Comparison of ENCODE assay signal across 9 cellular contexts in genomic region chr13:30158774-30159445, GRCh38.
DNase-seq lines count a peak whose midpoint lies in the region; ATAC-seq, FAIRE-seq and TF ChIP-seq lines count a peak whose summit lies in the region.
"Had no signal": no experiment of that assay in that cellular context is flagged by ENCODE, and none has a peak within 500 bp of the region (broad histone marks: within the 10 kb centered on the region; RNA-seq: fewer than 3 reads in every experiment).

No MANE protein-coding gene starts in this region.

- ATAC-seq in GM18511 (IDR thresholded peaks at IDR 0.05; ENCODE audit: unreplicated experiment): no peak

- H3K4me2 ChIP-seq in Karpas-422 (ENCODE audit: low read depth, low read length, poor library complexity, severe bottlenecking): peak overlapping the region; percentile 9

- DNase-seq in EL (peak; percentile 88), Karpas-422 (peak; percentile 50), bronchial epithelial cell (ENCODE audit: low read depth) (no peak), renal cortical epithelial cell (ENCODE audit: low read depth) (peak; percentile 79), NCI-H524 treated with DMSO at 0.1 percent for 48 hours (lab: John Stamatoyannopoulos, UW) (no peak), midbrain (lab: John Stamatoyannopoulos, UW) (no peak), foreskin melanocyte (no peak)

- H3K9me3 ChIP-seq in Karpas-422 (ENCODE audit: low read length): no peaks in the 10 kb centered on the region
- H3K9me3 ChIP-seq: neutrophil had no signal

- H3K4me3 ChIP-seq in Karpas-422 (ENCODE audit: low read length) (no peak overlapping the region), bronchial epithelial cell (ENCODE audit: low read depth, low read length) (no peak overlapping the region)

- H4K20me1 ChIP-seq in Karpas-422 (ENCODE audit: insufficient read depth, low read depth, low read length): no peaks in the 10 kb centered on the region

- H3K27me3 ChIP-seq in Karpas-422 (ENCODE audit: low read length): peaks cover 2% of the 10 kb centered on the region; the same call in 1 of the 2 replicates
- H3K27me3 ChIP-seq in bronchial epithelial cell (ENCODE audit: control insufficient read depth, insufficient read depth, low read length): no peaks in the 10 kb centered on the region

- TF ChIP-seq CTCF in bronchial epithelial cell (IDR thresholded peaks at IDR 0.05; ENCODE audit: insufficient read depth, low read length, severe bottlenecking): peak; percentile 13

- no peaks in the 10 kb centered on the region for H3K79me2 ChIP-seq in Karpas-422 (ENCODE audit: low read length)

- no peaks in the 10 kb centered on the region for H3K9me2 ChIP-seq in Karpas-422 (replicated peaks; ENCODE audit: insufficient read depth, low read length)

- H3K9ac ChIP-seq in Karpas-422 (ENCODE audit: low read length): no peak overlapping the region

- H3K27ac ChIP-seq in Karpas-422 (ENCODE audit: low read length): no peak overlapping the region
- H3K27ac ChIP-seq: neutrophil had no signal

- no peaks in the 10 kb centered on the region for H3K36me3 ChIP-seq in Karpas-422 (ENCODE audit: insufficient read depth, low read length)
- no peaks in the 10 kb centered on the region for H3K36me3 ChIP-seq in bronchial epithelial cell (ENCODE audit: control insufficient read depth, insufficient read depth, low read length)
- H3K36me3 ChIP-seq: neutrophil had no signal

- FAIRE-seq in bronchial epithelial cell (lab: Jason Lieb, UNC): no peak

- peaks cover 18% of the 10 kb centered on the region for H3K4me1 ChIP-seq in Karpas-422 (ENCODE audit: low read length)

- H2AFZ ChIP-seq in Karpas-422 (ENCODE audit: low read length): no peak overlapping the region

Comparison
In these comparisons a context has a peak if more than half of its experiments do, and no peak if none do; other contexts are left out.
1. DNase-seq: peak in EL (single experiment), Karpas-422 (single experiment) and renal cortical epithelial cell (single experiment); none in bronchial epithelial cell (single experiment), NCI-H524 treated with DMSO at 0.1 percent for 48 hours (single experiment), midbrain (single experiment) and foreskin melanocyte (single experiment).